In genomic region chr9:82606761-82607382, GRCh38 we compare ENCODE assay signal across 7 cellular contexts.
DNase-seq lines count a peak whose midpoint lies in the region; ATAC-seq and TF ChIP-seq lines count a peak whose summit lies in the region.

No MANE protein-coding gene starts in this region.

- H3K4me3 ChIP-seq in OCI-LY3 (ENCODE audit: low read length) (no peak overlapping the region), mesendoderm (ENCODE audit: low read length) (no peak overlapping the region)

- no peak overlapping the region for H3K4ac ChIP-seq in mesendoderm (ENCODE audit: low read depth, low read length)

- H3K27me3 ChIP-seq in OCI-LY3 (ENCODE audit: low read depth, low read length) = peaks cover 9% of the 10 kb centered on the region; the same call in 1 of the 2 replicates
- H3K27me3 ChIP-seq in mesendoderm (ENCODE audit: insufficient read depth, low read length, poor library complexity) = no peaks in the 10 kb centered on the region

- H3K4me1 Mint-ChIP-seq in endothelial cell (ENCODE audit: unreplicated experiment) = no peaks in the 10 kb centered on the region

- H3K36me3 ChIP-seq in OCI-LY3 (replicated peaks; ENCODE audit: low read depth, low read length) (no peaks in the 10 kb centered on the region), mesendoderm (ENCODE audit: control insufficient read depth, insufficient read depth, low read length) (no peaks in the 10 kb centered on the region)

- H4K20me1 ChIP-seq in OCI-LY3 (ENCODE audit: insufficient read depth, low read length) = no peaks in the 10 kb centered on the region

- H3K27me3 Mint-ChIP-seq in endothelial cell (ENCODE audit: unreplicated experiment) = no peaks in the 10 kb centered on the region

- no peaks in the 10 kb centered on the region for H3K4me1 ChIP-seq in OCI-LY3 (ENCODE audit: low read length)
- no peaks in the 10 kb centered on the region for H3K4me1 ChIP-seq in mesendoderm (ENCODE audit: control insufficient read depth, low read depth, low read length)

- H3K79me1 ChIP-seq in mesendoderm (ENCODE audit: low read length) = no peaks in the 10 kb centered on the region

- H3K27ac ChIP-seq in OCI-LY3 (ENCODE audit: low read length) = no peak overlapping the region
- H3K27ac ChIP-seq in mesendoderm (ENCODE audit: low read depth, low read length) = no peak overlapping the region

- DNase-seq in GM04504 (ENCODE audit: low read depth) (peak; percentile 52), HK-2 (ENCODE audit: unreplicated experiment) (peak; percentile 13), endothelial cell (ENCODE audit: low spot score) (peak; percentile 62), mesendoderm (peak; percentile 81)

- TF ChIP-seq CTCF in OCI-LY3 (IDR thresholded peaks at IDR 0.05; ENCODE audit: low read depth, low read length) = peak; percentile 83
- peak; percentile 45 for TF ChIP-seq CTCF in endothelial cell (IDR thresholded peaks at IDR 0.05; ENCODE audit: unreplicated experiment)

- H2BK120ac ChIP-seq in mesendoderm (ENCODE audit: low read depth, low read length) = peak overlapping the region; percentile 28

- H3K9ac ChIP-seq in OCI-LY3 (ENCODE audit: low read length) (no peak overlapping the region), mesendoderm (ENCODE audit: low read length) (no peak overlapping the region)

- H3K9me3 ChIP-seq in OCI-LY3 (ENCODE audit: insufficient read depth, low read length) = no peaks in the 10 kb centered on the region

- H2BK15ac ChIP-seq in mesendoderm (replicated peaks; ENCODE audit: low read depth) = peak overlapping the region; percentile 45

- no peak overlapping the region for H3K23ac ChIP-seq in mesendoderm (ENCODE audit: low read length)

- no peak overlapping the region for H3K18ac ChIP-seq in mesendoderm (ENCODE audit: low read length)

- H2AK5ac ChIP-seq in mesendoderm (ENCODE audit: low read length) = no peak overlapping the region

- no peak overlapping the region for H3K56ac ChIP-seq in mesendoderm (ENCODE audit: low read length)

- no peak overlapping the region for H2BK5ac ChIP-seq in mesendoderm (ENCODE audit: low read length)

- H3K79me2 ChIP-seq in OCI-LY3 (ENCODE audit: low read length) (no peaks in the 10 kb centered on the region), mesendoderm (ENCODE audit: control insufficient read depth, insufficient read depth, low read length) (no peaks in the 10 kb centered on the region)

- no peaks in the 10 kb centered on the region for H3K36me3 Mint-ChIP-seq in endothelial cell (ENCODE audit: low read depth, unreplicated experiment)

- no peaks in the 10 kb centered on the region for H3K9me3 Mint-ChIP-seq in endothelial cell (ENCODE audit: unreplicated experiment)

- no peak overlapping the region for H3K27ac Mint-ChIP-seq in endothelial cell (ENCODE audit: unreplicated experiment)

- WGBS in mesendoderm (ENCODE audit: extremely low coverage, insufficient coverage, low lambda C conversion rate) = no CpG with 5 or more reads among the region's 4 CpGs

- H4K5ac ChIP-seq in mesendoderm (ENCODE audit: low read length) = no peak overlapping the region

- H3K4me2 ChIP-seq in OCI-LY3 (ENCODE audit: low read length) = peak overlapping the region; percentile 4; the same call in 1 of the 2 replicates
- no peak overlapping the region for H3K4me2 ChIP-seq in mesendoderm (ENCODE audit: low read length)

- H2AFZ ChIP-seq in OCI-LY3 (ENCODE audit: low read depth, low read length) = no peak overlapping the region

- H3K4me3 Mint-ChIP-seq in endothelial cell (ENCODE audit: unreplicated experiment) = no peak overlapping the region

- no peak overlapping the region for H4K8ac ChIP-seq in mesendoderm (ENCODE audit: low read depth, low read length)

- no peak for ATAC-seq in HG03520 (IDR thresholded peaks at IDR 0.05; ENCODE audit: unreplicated experiment)
- no peak for ATAC-seq in activated CD4-positive, CD25-positive, alpha-beta regulatory T cell treated with anti-CD3 and anti-CD28 coated beads, Interleukin-2, amount 50 U/mL, for 24 hours

Comparison
In these comparisons a context has a peak if more than half of its experiments do, and no peak if none do; other contexts are left out.
1. DNase-seq: peak in every context shown above with its lines; median percentile 81 in mesendoderm; 62 in endothelial cell; 52 in GM04504; 13 in HK-2.